In the genomic region with DNA sequence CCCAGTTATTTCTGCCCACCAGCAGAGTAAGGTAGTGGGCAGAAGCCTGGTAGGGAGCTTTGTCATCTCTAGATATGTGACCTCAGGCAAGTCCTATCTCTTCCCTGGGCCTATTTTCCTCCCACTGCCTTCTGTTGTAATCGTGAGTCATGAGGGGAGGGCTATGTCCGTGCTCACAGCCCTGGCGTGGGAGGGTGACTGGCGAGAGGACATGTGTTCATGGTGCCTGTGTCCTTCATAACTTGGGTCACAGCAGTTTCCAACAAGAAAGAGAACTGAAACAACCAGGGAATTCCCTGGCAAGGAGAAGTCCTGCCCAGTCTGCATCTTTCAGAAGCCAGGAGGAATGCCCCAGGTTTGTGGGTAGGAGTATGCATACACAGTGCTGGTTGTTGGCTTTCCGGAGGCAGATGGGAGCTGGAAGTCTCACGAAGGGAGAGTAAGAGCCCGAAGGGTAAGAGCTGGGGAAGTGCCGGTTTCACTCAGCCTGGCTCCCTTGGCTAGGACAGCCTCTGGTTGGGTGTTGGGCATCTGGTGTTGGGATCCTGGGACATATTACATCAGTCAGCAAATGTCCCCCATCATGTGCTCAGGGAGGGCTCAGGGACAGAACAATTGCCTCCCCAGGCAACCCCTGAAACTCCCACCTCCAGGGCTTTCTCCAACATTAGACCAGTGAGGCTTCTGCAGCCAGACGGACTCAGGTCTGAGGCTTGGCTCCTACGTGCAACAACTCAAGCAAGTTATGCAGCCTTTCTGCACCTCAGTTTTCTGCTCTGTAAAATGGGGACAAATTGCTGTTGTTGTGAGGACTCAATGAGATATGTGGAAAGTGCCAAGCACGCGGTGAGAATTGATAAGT, we compare ENCODE assay signal across 1 cellular context.
TF ChIP-seq lines count a peak whose summit lies in the region.

No MANE protein-coding gene starts in this region.

TF ChIP-seq in GM12878, 131 proteins besides CTCF, POLR2A, EP300 and RAD21 (continued from another document and continues in another):
- TF ChIP-seq, protein P1, sequence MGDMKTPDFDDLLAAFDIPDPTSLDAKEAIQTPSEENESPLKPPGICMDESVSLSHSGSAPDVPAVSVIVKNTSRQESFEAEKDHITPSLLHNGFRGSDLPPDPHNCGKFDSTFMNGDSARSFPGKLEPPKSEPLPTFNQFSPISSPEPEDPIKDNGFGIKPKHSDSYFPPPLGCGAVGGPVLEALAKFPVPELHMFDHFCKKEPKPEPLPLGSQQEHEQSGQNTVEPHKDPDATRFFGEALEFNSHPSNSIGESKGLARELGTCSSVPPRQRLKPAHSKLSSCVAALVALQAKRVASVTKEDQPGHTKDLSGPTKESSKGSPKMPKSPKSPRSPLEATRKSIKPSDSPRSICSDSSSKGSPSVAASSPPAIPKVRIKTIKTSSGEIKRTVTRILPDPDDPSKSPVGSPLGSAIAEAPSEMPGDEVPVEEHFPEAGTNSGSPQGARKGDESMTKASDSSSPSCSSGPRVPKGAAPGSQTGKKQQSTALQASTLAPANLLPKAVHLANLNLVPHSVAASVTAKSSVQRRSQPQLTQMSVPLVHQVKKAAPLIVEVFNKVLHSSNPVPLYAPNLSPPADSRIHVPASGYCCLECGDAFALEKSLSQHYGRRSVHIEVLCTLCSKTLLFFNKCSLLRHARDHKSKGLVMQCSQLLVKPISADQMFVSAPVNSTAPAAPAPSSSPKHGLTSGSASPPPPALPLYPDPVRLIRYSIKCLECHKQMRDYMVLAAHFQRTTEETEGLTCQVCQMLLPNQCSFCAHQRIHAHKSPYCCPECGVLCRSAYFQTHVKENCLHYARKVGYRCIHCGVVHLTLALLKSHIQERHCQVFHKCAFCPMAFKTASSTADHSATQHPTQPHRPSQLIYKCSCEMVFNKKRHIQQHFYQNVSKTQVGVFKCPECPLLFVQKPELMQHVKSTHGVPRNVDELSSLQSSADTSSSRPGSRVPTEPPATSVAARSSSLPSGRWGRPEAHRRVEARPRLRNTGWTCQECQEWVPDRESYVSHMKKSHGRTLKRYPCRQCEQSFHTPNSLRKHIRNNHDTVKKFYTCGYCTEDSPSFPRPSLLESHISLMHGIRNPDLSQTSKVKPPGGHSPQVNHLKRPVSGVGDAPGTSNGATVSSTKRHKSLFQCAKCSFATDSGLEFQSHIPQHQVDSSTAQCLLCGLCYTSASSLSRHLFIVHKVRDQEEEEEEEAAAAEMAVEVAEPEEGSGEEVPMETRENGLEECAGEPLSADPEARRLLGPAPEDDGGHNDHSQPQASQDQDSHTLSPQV (IDR thresholded peaks at IDR 0.05) = no peak
- TF ChIP-seq IKZF1 (conservative IDR thresholded peaks at IDR 0.05) (peak; percentile 97), IKZF2 (IDR thresholded peaks at IDR 0.05) (peak; percentile 91 to 92), GATAD2B (conservative IDR thresholded peaks at IDR 0.05; ENCODE audit: low read depth) (0 out of 2 replicates have a peak, but pooled peaks have one; percentile 52), CREM (IDR thresholded peaks at IDR 0.05; ENCODE audit: low read depth) (peak; percentile 69; the same call in 1 of the 2 replicates), FOS (IDR thresholded peaks at IDR 0.05; ENCODE audit: borderline replicate concordance, extremely low read depth, insufficient read length) (no peak), BCL11A (IDR thresholded peaks at IDR 0.05; ENCODE audit: low read depth, low read length) (peak; percentile 51; the same call in 1 of the 2 replicates), RELA (IDR thresholded peaks at IDR 0.05; ENCODE audit: borderline replicate concordance, partially characterized antibody) (peak; percentile 81), YBX1 (IDR thresholded peaks at IDR 0.05) (no peak), TAF1 (IDR thresholded peaks at IDR 0.05; ENCODE audit: borderline replicate concordance, low read depth, low read length) (no peak), MYC (IDR thresholded peaks at IDR 0.05; ENCODE audit: insufficient read depth, insufficient read length, insufficient replicate concordance, low read length, severe bottlenecking) (no peak), BHLHE40 (IDR thresholded peaks at IDR 0.05; ENCODE audit: borderline replicate concordance in 1 of 2, low read depth in 2 of 2, low read length in 1 of 2) (peak in 1 of 2 experiments; percentile 46; a peak in 2 of 4 replicates), MEF2A (IDR thresholded peaks at IDR 0.05; ENCODE audit: insufficient read depth, low read depth, low read length) (no peak), SIX5 (IDR thresholded peaks at IDR 0.05; ENCODE audit: low read depth, low read length, severe bottlenecking) (no peak), ESRRA (IDR thresholded peaks at IDR 0.05; ENCODE audit: low read length) (no peak), KLF5 (IDR thresholded peaks at IDR 0.05; ENCODE audit: partially characterized antibody) (no peak), SRF (IDR thresholded peaks at IDR 0.05; ENCODE audit: low read depth in 2 of 2, low read length in 2 of 2) (no peak), NR2F1 (conservative IDR thresholded peaks at IDR 0.05) (peak; percentile 58), HDAC6 (IDR thresholded peaks at IDR 0.05; ENCODE audit: unreplicated experiment) (no peak), SUPT20H (IDR thresholded peaks at IDR 0.05; ENCODE audit: borderline replicate concordance, control insufficient read depth, low read depth, low read length) (no peak), HDGF (IDR thresholded peaks at IDR 0.05) (no peak), YY1 (IDR thresholded peaks at IDR 0.05; ENCODE audit: low read depth, low read length) (0 out of 2 replicates have a peak, but pooled peaks have one; percentile 12), CBX5 (IDR thresholded peaks at IDR 0.05; ENCODE audit: low read depth) (no peak), NBN (IDR thresholded peaks at IDR 0.05) (no peak), PAX5 (IDR thresholded peaks at IDR 0.05; ENCODE audit: borderline replicate concordance, low read depth, low read length) (0 out of 2 replicates have a peak, but pooled peaks have one; percentile 20), EGR1 (IDR thresholded peaks at IDR 0.05; ENCODE audit: borderline replicate concordance in 1 of 2, low read depth in 2 of 2, low read length in 2 of 2) (peak in 1 of 2 experiments; percentile 65; a peak in 1 of 3 replicates), CREB1 (IDR thresholded peaks at IDR 0.05; ENCODE audit: low read depth) (peak; percentile 59; the same call in 1 of the 2 replicates), ASH2L (IDR thresholded peaks at IDR 0.05; ENCODE audit: borderline replicate concordance, low read depth) (no peak), ZNF24 (IDR thresholded peaks at IDR 0.05) (no peak), SMC3 (IDR thresholded peaks at IDR 0.05; ENCODE audit: borderline replicate concordance, low read length) (no peak), TCF7 (IDR thresholded peaks at IDR 0.05; ENCODE audit: borderline replicate concordance) (no peak), IRF4 (IDR thresholded peaks at IDR 0.05; ENCODE audit: low read depth, low read length) (peak; percentile 83), SMARCA5 (IDR thresholded peaks at IDR 0.05) (peak; percentile 74), ZBED1 (IDR thresholded peaks at IDR 0.05; ENCODE audit: borderline replicate concordance) (no peak), RB1 (IDR thresholded peaks at IDR 0.05; ENCODE audit: borderline replicate concordance) (no peak), NFYA (IDR thresholded peaks at IDR 0.05; ENCODE audit: borderline replicate concordance, low read depth, low read length) (no peak)
- TF ChIP-seq, protein P2, sequence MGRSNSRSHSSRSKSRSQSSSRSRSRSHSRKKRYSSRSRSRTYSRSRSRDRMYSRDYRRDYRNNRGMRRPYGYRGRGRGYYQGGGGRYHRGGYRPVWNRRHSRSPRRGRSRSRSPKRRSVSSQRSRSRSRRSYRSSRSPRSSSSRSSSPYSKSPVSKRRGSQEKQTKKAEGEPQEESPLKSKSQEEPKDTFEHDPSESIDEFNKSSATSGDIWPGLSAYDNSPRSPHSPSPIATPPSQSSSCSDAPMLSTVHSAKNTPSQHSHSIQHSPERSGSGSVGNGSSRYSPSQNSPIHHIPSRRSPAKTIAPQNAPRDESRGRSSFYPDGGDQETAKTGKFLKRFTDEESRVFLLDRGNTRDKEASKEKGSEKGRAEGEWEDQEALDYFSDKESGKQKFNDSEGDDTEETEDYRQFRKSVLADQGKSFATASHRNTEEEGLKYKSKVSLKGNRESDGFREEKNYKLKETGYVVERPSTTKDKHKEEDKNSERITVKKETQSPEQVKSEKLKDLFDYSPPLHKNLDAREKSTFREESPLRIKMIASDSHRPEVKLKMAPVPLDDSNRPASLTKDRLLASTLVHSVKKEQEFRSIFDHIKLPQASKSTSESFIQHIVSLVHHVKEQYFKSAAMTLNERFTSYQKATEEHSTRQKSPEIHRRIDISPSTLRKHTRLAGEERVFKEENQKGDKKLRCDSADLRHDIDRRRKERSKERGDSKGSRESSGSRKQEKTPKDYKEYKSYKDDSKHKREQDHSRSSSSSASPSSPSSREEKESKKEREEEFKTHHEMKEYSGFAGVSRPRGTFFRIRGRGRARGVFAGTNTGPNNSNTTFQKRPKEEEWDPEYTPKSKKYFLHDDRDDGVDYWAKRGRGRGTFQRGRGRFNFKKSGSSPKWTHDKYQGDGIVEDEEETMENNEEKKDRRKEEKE (IDR thresholded peaks at IDR 0.05) = no peak
- TF ChIP-seq, protein P3, sequence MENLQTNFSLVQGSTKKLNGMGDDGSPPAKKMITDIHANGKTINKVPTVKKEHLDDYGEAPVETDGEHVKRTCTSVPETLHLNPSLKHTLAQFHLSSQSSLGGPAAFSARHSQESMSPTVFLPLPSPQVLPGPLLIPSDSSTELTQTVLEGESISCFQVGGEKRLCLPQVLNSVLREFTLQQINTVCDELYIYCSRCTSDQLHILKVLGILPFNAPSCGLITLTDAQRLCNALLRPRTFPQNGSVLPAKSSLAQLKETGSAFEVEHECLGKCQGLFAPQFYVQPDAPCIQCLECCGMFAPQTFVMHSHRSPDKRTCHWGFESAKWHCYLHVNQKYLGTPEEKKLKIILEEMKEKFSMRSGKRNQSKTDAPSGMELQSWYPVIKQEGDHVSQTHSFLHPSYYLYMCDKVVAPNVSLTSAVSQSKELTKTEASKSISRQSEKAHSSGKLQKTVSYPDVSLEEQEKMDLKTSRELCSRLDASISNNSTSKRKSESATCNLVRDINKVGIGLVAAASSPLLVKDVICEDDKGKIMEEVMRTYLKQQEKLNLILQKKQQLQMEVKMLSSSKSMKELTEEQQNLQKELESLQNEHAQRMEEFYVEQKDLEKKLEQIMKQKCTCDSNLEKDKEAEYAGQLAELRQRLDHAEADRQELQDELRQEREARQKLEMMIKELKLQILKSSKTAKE (IDR thresholded peaks at IDR 0.05; ENCODE audit: low read depth, poor library complexity, severe bottlenecking) = no peak
- TF ChIP-seq, protein P4, sequence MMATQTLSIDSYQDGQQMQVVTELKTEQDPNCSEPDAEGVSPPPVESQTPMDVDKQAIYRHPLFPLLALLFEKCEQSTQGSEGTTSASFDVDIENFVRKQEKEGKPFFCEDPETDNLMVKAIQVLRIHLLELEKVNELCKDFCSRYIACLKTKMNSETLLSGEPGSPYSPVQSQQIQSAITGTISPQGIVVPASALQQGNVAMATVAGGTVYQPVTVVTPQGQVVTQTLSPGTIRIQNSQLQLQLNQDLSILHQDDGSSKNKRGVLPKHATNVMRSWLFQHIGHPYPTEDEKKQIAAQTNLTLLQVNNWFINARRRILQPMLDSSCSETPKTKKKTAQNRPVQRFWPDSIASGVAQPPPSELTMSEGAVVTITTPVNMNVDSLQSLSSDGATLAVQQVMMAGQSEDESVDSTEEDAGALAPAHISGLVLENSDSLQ (IDR thresholded peaks at IDR 0.05) = no peak
- TF ChIP-seq, protein P5, sequence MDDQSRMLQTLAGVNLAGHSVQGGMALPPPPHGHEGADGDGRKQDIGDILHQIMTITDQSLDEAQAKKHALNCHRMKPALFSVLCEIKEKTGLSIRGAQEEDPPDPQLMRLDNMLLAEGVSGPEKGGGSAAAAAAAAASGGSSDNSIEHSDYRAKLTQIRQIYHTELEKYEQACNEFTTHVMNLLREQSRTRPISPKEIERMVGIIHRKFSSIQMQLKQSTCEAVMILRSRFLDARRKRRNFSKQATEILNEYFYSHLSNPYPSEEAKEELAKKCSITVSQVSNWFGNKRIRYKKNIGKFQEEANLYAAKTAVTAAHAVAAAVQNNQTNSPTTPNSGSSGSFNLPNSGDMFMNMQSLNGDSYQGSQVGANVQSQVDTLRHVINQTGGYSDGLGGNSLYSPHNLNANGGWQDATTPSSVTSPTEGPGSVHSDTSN (IDR thresholded peaks at IDR 0.05; ENCODE audit: insufficient replicate concordance, low read depth, low read length) = no peak
- TF ChIP-seq, protein P6, sequence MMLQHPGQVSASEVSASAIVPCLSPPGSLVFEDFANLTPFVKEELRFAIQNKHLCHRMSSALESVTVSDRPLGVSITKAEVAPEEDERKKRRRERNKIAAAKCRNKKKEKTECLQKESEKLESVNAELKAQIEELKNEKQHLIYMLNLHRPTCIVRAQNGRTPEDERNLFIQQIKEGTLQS (IDR thresholded peaks at IDR 0.05; ENCODE audit: borderline replicate concordance, extremely low read depth, low read depth, low read length) = no peak
- TF ChIP-seq, protein P7, sequence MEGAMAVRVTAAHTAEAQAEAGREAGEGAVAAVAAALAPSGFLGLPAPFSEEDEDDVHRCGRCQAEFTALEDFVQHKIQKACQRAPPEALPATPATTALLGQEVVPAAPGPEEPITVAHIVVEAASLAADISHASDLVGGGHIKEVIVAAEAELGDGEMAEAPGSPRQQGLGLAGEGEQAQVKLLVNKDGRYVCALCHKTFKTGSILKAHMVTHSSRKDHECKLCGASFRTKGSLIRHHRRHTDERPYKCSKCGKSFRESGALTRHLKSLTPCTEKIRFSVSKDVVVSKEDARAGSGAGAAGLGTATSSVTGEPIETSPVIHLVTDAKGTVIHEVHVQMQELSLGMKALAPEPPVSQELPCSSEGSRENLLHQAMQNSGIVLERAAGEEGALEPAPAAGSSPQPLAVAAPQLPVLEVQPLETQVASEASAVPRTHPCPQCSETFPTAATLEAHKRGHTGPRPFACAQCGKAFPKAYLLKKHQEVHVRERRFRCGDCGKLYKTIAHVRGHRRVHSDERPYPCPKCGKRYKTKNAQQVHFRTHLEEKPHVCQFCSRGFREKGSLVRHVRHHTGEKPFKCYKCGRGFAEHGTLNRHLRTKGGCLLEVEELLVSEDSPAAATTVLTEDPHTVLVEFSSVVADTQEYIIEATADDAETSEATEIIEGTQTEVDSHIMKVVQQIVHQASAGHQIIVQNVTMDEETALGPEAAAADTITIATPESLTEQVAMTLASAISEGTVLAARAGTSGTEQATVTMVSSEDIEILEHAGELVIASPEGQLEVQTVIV (IDR thresholded peaks at IDR 0.05; ENCODE audit: borderline replicate concordance, partially characterized antibody) = no peak
